Comparison of ENCODE assay signal across 15 cellular contexts in the genomic region with DNA sequence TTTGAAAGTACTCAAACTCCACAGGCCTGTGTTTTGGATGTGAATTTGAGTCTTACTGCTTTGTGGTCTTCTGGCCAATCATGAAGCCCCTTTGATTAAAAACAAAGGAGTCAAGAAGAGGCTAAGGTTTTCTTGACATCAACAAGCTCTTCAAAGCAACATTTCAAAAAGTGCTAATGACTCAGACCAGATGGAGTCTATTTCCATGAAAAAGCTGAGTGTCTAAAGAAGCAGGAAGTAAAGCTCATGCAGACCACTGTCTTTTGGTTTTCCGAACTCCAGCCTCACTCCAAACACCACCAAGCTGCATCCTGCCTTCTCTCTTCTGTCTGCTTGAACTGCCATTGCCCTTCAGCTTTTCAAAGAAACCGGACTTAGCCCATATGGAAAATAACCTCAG.
"Had no signal": no experiment of that assay in that cellular context is flagged by ENCODE, and none has a peak within 500 bp of the region (broad histone marks: within the 10 kb centered on the region; RNA-seq: fewer than 3 reads in every experiment).

No MANE protein-coding gene starts in this region.

- H3K27me3 ChIP-seq: body of pancreas, neural progenitor cell, testis had no signal

- H3K27ac Mint-ChIP-seq: activated naive CD4-positive, alpha-beta T cell treated with anti-CD3 and anti-CD28 coated beads, Interleukin-2, amount 10 ng/mL, durations not matched to agents 7 days and 5 days; activated T-helper 2 cell treated with anti-CD3 and anti-CD28 coated beads, Interferon-gamma antibody, Interleukin-2, Interleukin-4, amounts not matched to agents 10 μg/mL and 5 μg/mL and 100 μg/mL, durations not matched to agents 14 hours and 24 hours and 36 hours; memory B cell; neural progenitor cell; stimulated activated naive CD8-positive, alpha-beta T cell treated with anti-CD3 and anti-CD28 coated beads, Interleukin-15, amount 100 ng/mL, for 72 hours had no signal

- H3K36me3 ChIP-seq: left ventricle myocardium inferior, neural progenitor cell had no signal

- H3K9ac ChIP-seq: neural progenitor cell had no signal

- H3K9me3 ChIP-seq: body of pancreas, left ventricle myocardium inferior, testis had no signal

- H3K4me3 ChIP-seq: body of pancreas, coronary artery, left ventricle myocardium inferior, neural progenitor cell, testis had no signal

- H3K36me3 Mint-ChIP-seq: activated naive CD4-positive, alpha-beta T cell treated with anti-CD3 and anti-CD28 coated beads, Interleukin-2, amount 10 ng/mL, durations not matched to agents 7 days and 5 days; memory B cell; neural progenitor cell had no signal

- H3K4me1 Mint-ChIP-seq: activated naive CD4-positive, alpha-beta T cell treated with anti-CD3 and anti-CD28 coated beads, Interleukin-2, amount 10 ng/mL, durations not matched to agents 7 days and 5 days; memory B cell; stimulated activated naive CD8-positive, alpha-beta T cell treated with anti-CD3 and anti-CD28 coated beads, Interleukin-15, amount 100 ng/mL, for 72 hours had no signal

- DNase-seq: activated CD4-positive, alpha-beta T cell treated with anti-CD3 and anti-CD28 coated beads, Interleukin-2, amount 50 U/mL, for 1 hour; activated naive CD4-positive, alpha-beta T cell treated with anti-CD3 and anti-CD28 coated beads, Interleukin-2, amount 10 ng/mL, durations not matched to agents 7 days and 5 days; activated T-cell treated with anti-CD3 and anti-CD28 coated beads for 4 hours; body of pancreas; central memory CD4-positive, alpha-beta T cell; effector CD8-positive, alpha-beta T cell; left ventricle myocardium inferior; stimulated activated CD4-positive, alpha-beta T cell treated with anti-CD3 and anti-CD28 coated beads, Interleukin-4, amount 100 ng/mL, for 4 hours; stimulated activated naive CD8-positive, alpha-beta T cell treated with anti-CD3 and anti-CD28 coated beads, Interleukin-15, amount 100 ng/mL, for 72 hours; T-helper 2 cell; testis had no signal

- H3K4me3 Mint-ChIP-seq: activated naive CD4-positive, alpha-beta T cell treated with anti-CD3 and anti-CD28 coated beads, Interleukin-2, amount 10 ng/mL, durations not matched to agents 7 days and 5 days; memory B cell; neural progenitor cell; stimulated activated naive CD8-positive, alpha-beta T cell treated with anti-CD3 and anti-CD28 coated beads, Interleukin-15, amount 100 ng/mL, for 72 hours had no signal

- H3K9me3 Mint-ChIP-seq: activated naive CD4-positive, alpha-beta T cell treated with anti-CD3 and anti-CD28 coated beads, Interleukin-2, amount 10 ng/mL, durations not matched to agents 7 days and 5 days; activated T-helper 2 cell treated with anti-CD3 and anti-CD28 coated beads, Interferon-gamma antibody, Interleukin-2, Interleukin-4, amounts not matched to agents 10 μg/mL and 5 μg/mL and 100 μg/mL, durations not matched to agents 14 hours and 24 hours and 36 hours; memory B cell; neural progenitor cell had no signal

- H3K4me1 ChIP-seq: body of pancreas, testis had no signal

- ATAC-seq: body of pancreas; stimulated activated naive CD8-positive, alpha-beta T cell treated with anti-CD3 and anti-CD28 coated beads, Interleukin-15, amount 100 ng/mL, for 72 hours had no signal
